In genomic region chr11:130180491-130180890, GRCh38 we compare ENCODE assay signal across 12 cellular contexts. TPM values are rescaled to one million over a fixed set of nuclear protein-coding genes. Genes with fewer than 3 reads are reported as not detected.
DNase-seq lines count a peak whose midpoint lies in the region; ATAC-seq and TF ChIP-seq lines count a peak whose summit lies in the region.
"Had no signal": no experiment of that assay in that cellular context is flagged by ENCODE, and none has a peak within 500 bp of the region (broad histone marks: within the 10 kb centered on the region; RNA-seq: fewer than 3 reads in every experiment).

No MANE protein-coding gene starts in this region.

- H3K27me3 ChIP-seq in PC-3 (ENCODE audit: low read length), result no peaks in the 10 kb centered on the region
- no peaks in the 10 kb centered on the region for H3K27me3 ChIP-seq in upper lobe of right lung

- no peaks in the 10 kb centered on the region for H3K9me3 ChIP-seq in PC-3 (ENCODE audit: low read length)
- no peaks in the 10 kb centered on the region for H3K9me3 ChIP-seq in upper lobe of right lung

- no peak for DNase-seq in stimulated activated naive CD8-positive, alpha-beta T cell treated with anti-CD3 and anti-CD28 coated beads, Interleukin-15, Interleukin-2, amounts not matched to agents 100 U/mL and 50 U/mL, for 24 hours
- no peak for DNase-seq in stimulated activated naive CD8-positive, alpha-beta T cell treated with anti-CD3 and anti-CD28 coated beads, Interleukin-15, amount 100 ng/mL, for 72 hours
- peak; percentile 54 for DNase-seq in PC-3
- DNase-seq in iris pigment epithelial cell (ENCODE audit: low read depth), result peak; percentile 36
- no peak for DNase-seq in upper lobe of right lung
- no peak for DNase-seq in H4 (ENCODE audit: low spot score)
- DNase-seq in stimulated activated CD4-positive, alpha-beta T cell treated with anti-CD3 and anti-CD28 coated beads, Interleukin-2, amount 100 ng/mL, for 48 hours, result no peak
- no peak for DNase-seq in central memory CD4-positive, alpha-beta T cell
- DNase-seq: activated gamma-delta T cell treated with Interleukin-2 at 50 U/mL for 16 hours; CD4-positive, CD25-positive, alpha-beta regulatory T cell; H9; stimulated activated CD4-positive, alpha-beta T cell treated with anti-CD3 and anti-CD28 coated beads, Interleukin-4, amount 100 ng/mL, for 1 hour had no signal

- H3K9me2 ChIP-seq in PC-3 (replicated peaks; ENCODE audit: low read length), result no peaks in the 10 kb centered on the region

- ATAC-seq in stimulated activated naive CD8-positive, alpha-beta T cell treated with anti-CD3 and anti-CD28 coated beads, Interleukin-15, Interleukin-2, amounts not matched to agents 100 U/mL and 50 U/mL, for 24 hours, result peak; percentile 19
- ATAC-seq in stimulated activated naive CD8-positive, alpha-beta T cell treated with anti-CD3 and anti-CD28 coated beads, Interleukin-15, amount 100 ng/mL, for 72 hours, result no peak
- ATAC-seq in PC-3 (peak; percentile 56; the same call in 1 of the 2 replicates), upper lobe of right lung (peak; percentile 60)

- peaks cover 34% of the 10 kb centered on the region for H4K20me1 ChIP-seq in PC-3 (ENCODE audit: low read length)

- H3K4me1 ChIP-seq in PC-3 (ENCODE audit: insufficient read depth, low read length), result peaks cover 25% of the 10 kb centered on the region
- H3K4me1 ChIP-seq in upper lobe of right lung, result peaks cover 35% of the 10 kb centered on the region

- H3K27ac ChIP-seq in PC-3 (ENCODE audit: low read length), result no peak overlapping the region
- no peak overlapping the region for H3K27ac ChIP-seq in upper lobe of right lung

- H2AFZ ChIP-seq in PC-3 (ENCODE audit: low read length), result no peak overlapping the region

- CTCF ChIA-PET in PC-3 (lab: Charles Lee), result no interaction called here

- no peak overlapping the region for H3K27ac Mint-ChIP-seq in stimulated activated naive CD8-positive, alpha-beta T cell treated with anti-CD3 and anti-CD28 coated beads, Interleukin-15, amount 100 ng/mL, for 72 hours
- H3K27ac Mint-ChIP-seq: H9 had no signal

- H3K4me3 Mint-ChIP-seq in stimulated activated naive CD8-positive, alpha-beta T cell treated with anti-CD3 and anti-CD28 coated beads, Interleukin-15, amount 100 ng/mL, for 72 hours, result no peak overlapping the region
- H3K4me3 Mint-ChIP-seq: CD4-positive, CD25-positive, alpha-beta regulatory T cell; H9 had no signal

- H3K4me2 ChIP-seq in PC-3 (ENCODE audit: low read length), result no peak overlapping the region

- no peak for TF ChIP-seq CTCF in PC-3 (conservative IDR thresholded peaks at IDR 0.05; ENCODE audit: low read depth, low read length)
- no peak for TF ChIP-seq CTCF in upper lobe of right lung (IDR thresholded peaks at IDR 0.05)

- intact Hi-C loops in PC-3 (cut with micrococcal nuclease) (no loop called here), upper lobe of right lung (cut with DNase I) (no loop called here)

- no peak overlapping the region for H3K9ac ChIP-seq in PC-3 (ENCODE audit: low read length)

- H3K27me3 Mint-ChIP-seq in stimulated activated naive CD8-positive, alpha-beta T cell treated with anti-CD3 and anti-CD28 coated beads, Interleukin-15, amount 100 ng/mL, for 72 hours, result peaks cover 16% of the 10 kb centered on the region
- H3K27me3 Mint-ChIP-seq: CD4-positive, CD25-positive, alpha-beta regulatory T cell had no signal

- H3K79me2 ChIP-seq in PC-3 (ENCODE audit: low read length), result peaks cover 98% of the 10 kb centered on the region

- BruUV-seq in PC-3 (replicated peaks; lab: Mats Ljungman, UMichigan), result no TSS peak

- POLR2A ChIA-PET in PC-3 (lab: Charles Lee; ENCODE audit: unreplicated experiment), result no interaction called here

- H3K9me3 Mint-ChIP-seq in stimulated activated naive CD8-positive, alpha-beta T cell treated with anti-CD3 and anti-CD28 coated beads, Interleukin-15, amount 100 ng/mL, for 72 hours, result no peaks in the 10 kb centered on the region
- H3K9me3 Mint-ChIP-seq: CD4-positive, CD25-positive, alpha-beta regulatory T cell; H9 had no signal

- H3K36me3 ChIP-seq in PC-3 (ENCODE audit: low read depth, low read length), result peaks cover 8% of the 10 kb centered on the region
- no peaks in the 10 kb centered on the region for H3K36me3 ChIP-seq in upper lobe of right lung

- H3F3A ChIP-seq in PC-3 (ENCODE audit: low read length, unreplicated experiment), result no peaks in the 10 kb centered on the region

- no peaks in the 10 kb centered on the region for H3K4me1 Mint-ChIP-seq in stimulated activated naive CD8-positive, alpha-beta T cell treated with anti-CD3 and anti-CD28 coated beads, Interleukin-15, amount 100 ng/mL, for 72 hours
- H3K4me1 Mint-ChIP-seq: CD4-positive, CD25-positive, alpha-beta regulatory T cell had no signal

- H3K4me3 ChIP-seq in PC-3 (ENCODE audit: low read length), result no peak overlapping the region
- no peak overlapping the region for H3K4me3 ChIP-seq in upper lobe of right lung

RNA-seq across cellular contexts. Expression of gene ST14, which starts 20.9 kb away (rescaled TPM):
- total RNA-seq in PC-3 (2014; rRNA removed) (231 and 289 TPM in 2 replicates), upper lobe of right lung (59.1 TPM)
- 0.02 and 0.10 TPM in 2 replicates for total RNA-seq in H4 (2014; rRNA removed; shearing (Covaris generic))
- total RNA-seq: CD4-positive, CD25-positive, alpha-beta regulatory T cell had no signal

Comparison
In these comparisons a context has a peak if more than half of its experiments do, and no peak if none do; other contexts are left out.
1. DNase-seq: peak in PC-3 (single experiment) and iris pigment epithelial cell (single experiment); none in stimulated activated naive CD8-positive, alpha-beta T cell treated with anti-CD3 and anti-CD28 coated beads, Interleukin-15, Interleukin-2, amounts not matched to agents 100 U/mL and 50 U/mL, for 24 hours (single experiment), stimulated activated naive CD8-positive, alpha-beta T cell treated with anti-CD3 and anti-CD28 coated beads, Interleukin-15, amount 100 ng/mL, for 72 hours (0 of 2), upper lobe of right lung (single experiment), H4 (single experiment), stimulated activated CD4-positive, alpha-beta T cell treated with anti-CD3 and anti-CD28 coated beads, Interleukin-2, amount 100 ng/mL, for 48 hours (0 of 2) and central memory CD4-positive, alpha-beta T cell (single experiment).
2. RNA of gene ST14, which starts 20.9 kb away (total RNA-seq): 231 to 289 TPM in PC-3 and 59.1 TPM in upper lobe of right lung (single experiment); 0.02 to 0.10 TPM in H4; every median in the first group is over 10 times any median in the second.